8 cellular contexts compared by ENCODE assay signal in the genomic region with DNA sequence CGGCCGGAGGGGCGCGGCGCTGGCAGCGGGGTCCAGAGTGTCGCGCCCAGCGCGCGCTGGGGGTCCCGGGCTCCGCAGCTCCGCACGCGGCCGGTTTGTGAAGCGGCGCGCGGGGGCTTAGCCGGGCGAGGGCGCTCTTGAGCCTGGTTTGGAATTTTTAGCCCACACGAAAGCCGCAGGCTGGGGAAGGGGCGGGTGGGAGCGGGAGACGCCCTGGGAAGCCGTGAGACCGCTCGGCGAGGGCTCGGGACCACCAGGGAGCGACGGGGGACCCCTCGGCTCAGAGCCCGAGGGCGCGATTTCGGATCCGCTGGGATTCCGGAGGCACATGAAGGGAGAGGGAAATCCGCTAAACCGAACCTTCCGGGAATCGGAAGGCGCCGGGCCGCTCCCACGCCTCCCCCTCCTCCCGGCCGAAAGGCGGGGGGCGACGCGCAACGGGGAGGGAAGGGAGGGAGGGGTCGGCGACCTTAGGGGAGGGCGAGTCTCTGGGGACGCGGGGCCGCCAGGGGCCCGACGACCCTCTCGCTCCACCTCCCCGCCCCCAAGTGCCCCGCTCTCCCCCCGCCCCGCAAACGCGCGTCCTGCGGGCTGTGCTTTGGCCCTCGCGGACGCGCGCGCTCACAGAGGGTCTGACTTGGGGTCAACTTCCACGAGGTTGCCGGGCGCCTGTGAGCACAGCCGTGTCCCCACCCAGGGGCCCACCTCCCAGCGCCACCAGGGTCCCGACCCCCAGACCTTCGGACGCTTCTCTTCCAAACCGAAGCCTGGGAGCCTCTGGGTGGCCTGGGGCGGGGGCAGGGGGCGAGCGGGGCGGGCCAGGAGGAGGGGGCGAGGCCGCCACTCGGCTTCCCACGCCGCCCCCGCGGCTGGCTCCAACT. TPM values are rescaled to one million over a fixed set of nuclear protein-coding genes. Genes with fewer than 3 reads are reported as not detected.
DNase-seq lines count a peak whose midpoint lies in the region; ATAC-seq and TF ChIP-seq lines count a peak whose summit lies in the region.

No MANE protein-coding gene starts in this region.

- no peaks in the 10 kb centered on the region for H3K9me3 ChIP-seq in endodermal cell (ENCODE audit: control insufficient read depth, low read length)

- H2AK5ac ChIP-seq in mesendoderm (ENCODE audit: low read length): no peak overlapping the region

- TF ChIP-seq CTCF in endodermal cell (conservative IDR thresholded peaks at IDR 0.05): peak; percentile 86

- H3K36me3 ChIP-seq in endodermal cell (ENCODE audit: control insufficient read depth, insufficient read depth, low read length) (no peaks in the 10 kb centered on the region), mesendoderm (ENCODE audit: control insufficient read depth, insufficient read depth, low read length) (no peaks in the 10 kb centered on the region)

- H3K56ac ChIP-seq in mesendoderm (ENCODE audit: low read length): peak overlapping the region; percentile 56

- H3K9ac ChIP-seq in endodermal cell (ENCODE audit: extremely low read depth, low read length, poor library complexity, severe bottlenecking): no peak overlapping the region
- H3K9ac ChIP-seq in mesendoderm (ENCODE audit: low read length): peak overlapping the region; percentile 42

- H3K79me1 ChIP-seq in mesendoderm (ENCODE audit: low read length): no peaks in the 10 kb centered on the region

- H2BK120ac ChIP-seq in mesendoderm (ENCODE audit: low read depth, low read length): no peak overlapping the region

- H3K4me2 ChIP-seq in mesendoderm (ENCODE audit: low read length): peak overlapping the region; percentile 73

- peak; percentile 9 for DNase-seq in GDM1 (lab: John Stamatoyannopoulos, UW)
- DNase-seq in NCI-H1105 treated with DMSO at 0.1 percent for 48 hours (lab: John Stamatoyannopoulos, UW): peak; percentile 22
- DNase-seq in activated CD4-positive, alpha-beta T cell treated with anti-CD3 and anti-CD28 coated beads, Interleukin-2, amount 50 U/mL, for 1 hour: peak; percentile 54
- peak; percentile 94 for DNase-seq in endodermal cell
- peak; percentile 69 for DNase-seq in mesendoderm
- DNase-seq in stimulated activated CD8-positive, alpha-beta memory T cell treated with anti-CD3 and anti-CD28 coated beads, Interleukin-2, amount 100 ng/mL, for 48 hours (ENCODE audit: low read depth in 2 of 2): peak; percentile 36 to 46

- H3K36me3 Mint-ChIP-seq in endodermal cell (ENCODE audit: low read depth): no peaks in the 10 kb centered on the region

- no peak overlapping the region for H4K8ac ChIP-seq in mesendoderm (ENCODE audit: low read depth, low read length)

- H3K4me1 Mint-ChIP-seq in endodermal cell: peaks cover 4% of the 10 kb centered on the region

- H3K27ac Mint-ChIP-seq in endodermal cell: no peak overlapping the region

- peak overlapping the region; percentile 30 for H3K4me3 Mint-ChIP-seq in endodermal cell

- ATAC-seq in GM18873 (IDR thresholded peaks at IDR 0.05; ENCODE audit: low FRiP score, unreplicated experiment) (no peak), GM18498 (IDR thresholded peaks at IDR 0.05; ENCODE audit: unreplicated experiment) (no peak)

- 0% methylated on average over 5 to 88 of the region's 101 CpGs for WGBS in endodermal cell (ENCODE audit: insufficient coverage in 1 of 2, insufficient read length in 1 of 2), 2 experiments
- WGBS in mesendoderm (ENCODE audit: extremely low coverage, insufficient coverage, low lambda C conversion rate): no CpG with 5 or more reads among the region's 101 CpGs

- H3K27me3 ChIP-seq in endodermal cell (ENCODE audit: control insufficient read depth, insufficient read depth, low read length, poor library complexity, severe bottlenecking) (peaks cover 78% of the 10 kb centered on the region), mesendoderm (ENCODE audit: insufficient read depth, low read length, poor library complexity) (peaks cover 33% of the 10 kb centered on the region)

- no peaks in the 10 kb centered on the region for H3K4me1 ChIP-seq in endodermal cell (ENCODE audit: control insufficient read depth, insufficient read depth, low read length)
- H3K4me1 ChIP-seq in mesendoderm (ENCODE audit: control insufficient read depth, low read depth, low read length): no peaks in the 10 kb centered on the region

- no peak overlapping the region for H2BK15ac ChIP-seq in mesendoderm (replicated peaks; ENCODE audit: low read depth)

- no peak overlapping the region for H4K5ac ChIP-seq in mesendoderm (ENCODE audit: low read length)

- H3K27me3 Mint-ChIP-seq in endodermal cell (ENCODE audit: insufficient read depth): peaks cover 67% of the 10 kb centered on the region

- no peaks in the 10 kb centered on the region for H3K79me2 ChIP-seq in mesendoderm (ENCODE audit: control insufficient read depth, insufficient read depth, low read length)

- H3K4ac ChIP-seq in mesendoderm (ENCODE audit: low read depth, low read length): peak overlapping the region; percentile 61

- H3K4me3 ChIP-seq in endodermal cell (ENCODE audit: low read length) (no peak overlapping the region), mesendoderm (ENCODE audit: low read length) (no peak overlapping the region)

- no peak overlapping the region for H2BK5ac ChIP-seq in mesendoderm (ENCODE audit: low read length)

- H3K27ac ChIP-seq in endodermal cell (ENCODE audit: low read depth, low read length): no peak overlapping the region
- H3K27ac ChIP-seq in mesendoderm (ENCODE audit: low read depth, low read length): no peak overlapping the region

- no peak overlapping the region for H3K23ac ChIP-seq in mesendoderm (ENCODE audit: low read length)

- H3K18ac ChIP-seq in mesendoderm (ENCODE audit: low read length): peak overlapping the region; percentile 28

- peaks cover 3% of the 10 kb centered on the region for H3K9me3 Mint-ChIP-seq in endodermal cell

RNA-seq across cellular contexts. Expression of a gene that starts 5.1 kb away (rescaled TPM):
- 1 to 10 TPM; 2.1 to 5.0 TPM for total RNA-seq in endodermal cell
- 13.6 TPM for polyA plus RNA-seq in endodermal cell (2013, experiment 1 of 2)
- polyA plus RNA-seq in endodermal cell (2013, experiment 2 of 2): 12.4 TPM
- polyA plus RNA-seq in mesendoderm (2013, experiment 1 of 2): 0.86 TPM
- 0.85 TPM for polyA plus RNA-seq in mesendoderm (2013, experiment 2 of 2)

Comparison
In these comparisons a context has a peak if more than half of its experiments do, and no peak if none do; other contexts are left out.
1. DNase-seq: peak in every context shown above with its lines; median percentile 94 in endodermal cell; 69 in mesendoderm; 54 in activated CD4-positive, alpha-beta T cell treated with anti-CD3 and anti-CD28 coated beads, Interleukin-2, amount 50 U/mL, for 1 hour; 41 in stimulated activated CD8-positive, alpha-beta memory T cell treated with anti-CD3 and anti-CD28 coated beads, Interleukin-2, amount 100 ng/mL, for 48 hours; 22 in NCI-H1105 treated with DMSO at 0.1 percent for 48 hours; 9 in GDM1.